ENCODE assay signal across 1 cellular context in genomic region chr17:66526827-66527226, GRCh38.
TF ChIP-seq lines count a peak whose summit lies in the region.

No MANE protein-coding gene starts in this region.

TF ChIP-seq in H1, 55 proteins besides CTCF, POLR2A, EP300 and RAD21:
- TF ChIP-seq JUND (IDR thresholded peaks at IDR 0.05; ENCODE audit: low read length) = no peak
